In the genomic region with DNA sequence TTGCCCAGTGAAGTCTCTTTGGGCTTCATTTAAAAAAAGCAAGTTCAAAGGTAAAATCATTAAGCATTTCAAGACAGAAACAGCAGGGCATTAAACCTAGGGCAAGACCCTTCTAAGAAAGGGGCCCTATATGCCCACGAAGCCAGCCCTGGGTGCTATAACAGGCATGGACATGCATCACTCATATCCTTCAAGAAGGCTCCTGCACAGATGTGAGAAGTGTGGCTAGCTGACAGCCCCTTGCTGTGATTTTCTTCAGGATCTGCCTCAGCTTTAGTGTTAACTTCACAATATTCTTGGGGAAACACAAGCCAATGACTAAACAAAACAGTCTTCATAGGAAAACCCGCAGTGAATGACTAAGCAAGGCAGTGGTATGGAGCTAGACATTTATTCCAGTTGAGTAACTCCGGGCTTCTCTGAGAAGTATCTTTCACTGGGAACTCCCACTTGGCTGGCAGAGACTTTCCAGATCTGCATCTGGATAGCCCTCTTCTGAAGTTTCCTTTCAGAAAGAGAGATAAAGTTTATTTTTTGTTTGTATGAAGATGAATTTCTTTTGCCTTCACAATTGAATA, we compare ENCODE assay signal across 14 cellular contexts. TPM values are rescaled to one million over a fixed set of nuclear protein-coding genes. Genes with fewer than 3 reads are reported as not detected.
A peak's percentile ranks its signal among the peaks of the same experiment; 100 is the strongest.
DNase-seq lines count a peak whose midpoint lies in the region; TF ChIP-seq lines count a peak whose summit lies in the region.
"Had no signal": no experiment of that assay in that cellular context is flagged by ENCODE, and none has a peak within 500 bp of the region (broad histone marks: within the 10 kb centered on the region; RNA-seq: fewer than 3 reads in every experiment).

No MANE protein-coding gene starts in this region.

- intact Hi-C loops in dorsolateral prefrontal cortex (cut with DNase I): no loop called here

- no peaks in the 10 kb centered on the region for H3K27me3 ChIP-seq in kidney epithelial cell (ENCODE audit: control insufficient read depth, insufficient read depth, low read length)
- peaks cover 0 to 41% (median 3%) of the 10 kb centered on the region in 45 donors for H3K27me3 ChIP-seq in dorsolateral prefrontal cortex
- H3K27me3 ChIP-seq: tibial nerve had no signal

- H3K27ac ChIP-seq in dorsolateral prefrontal cortex: no peak overlapping the region
- H3K27ac ChIP-seq: tibial nerve, WERI-Rb-1 had no signal

- H3K36me3 ChIP-seq in kidney epithelial cell (ENCODE audit: control insufficient read depth, insufficient read depth, low read length): no peaks in the 10 kb centered on the region
- H3K36me3 ChIP-seq: tibial nerve, WERI-Rb-1 had no signal

- in situ Hi-C loops in astrocyte of the cerebellum (cut with HindIII; ENCODE audit: low sequenced_read_pairs): no loop called here

- no peak overlapping the region for H3K4me3 ChIP-seq in astrocyte of the cerebellum (ENCODE audit: low read depth, low read length)
- no peak overlapping the region for H3K4me3 ChIP-seq in kidney epithelial cell (ENCODE audit: low read depth, low read length)
- H3K4me3 ChIP-seq in dorsolateral prefrontal cortex: no peak overlapping the region
- H3K4me3 ChIP-seq: tibial nerve had no signal

- peak; percentile 63 for DNase-seq in AG08395 (ENCODE audit: low spot score)
- peak; percentile 32 for DNase-seq in HPDE6-E6E7 (ENCODE audit: extremely low spot score)
- DNase-seq in astrocyte of the cerebellum (ENCODE audit: low read depth): peak; percentile 62
- DNase-seq in kidney epithelial cell (ENCODE audit: low read depth): peak; percentile 65
- DNase-seq in central memory CD4-positive, alpha-beta T cell: no peak
- DNase-seq in NCI-H82 treated with DMSO at 0.1 percent for 48 hours (lab: John Stamatoyannopoulos, UW; ENCODE audit: unreplicated experiment): no peak
- DNase-seq in dorsolateral prefrontal cortex: no peak
- DNase-seq in activated CD4-positive, alpha-beta T cell treated with anti-CD3 and anti-CD28 coated beads for 1 hour: no peak
- DNase-seq: activated naive CD4-positive, alpha-beta T cell treated with anti-CD3 and anti-CD28 coated beads, Interleukin-2, amount 50 U/mL, for 16 hours; Caco-2; NCI-H526 treated with DMSO at 0.1 percent for 48 hours; stimulated activated CD4-positive, alpha-beta T cell treated with anti-CD3 and anti-CD28 coated beads, Interleukin-2, amount 100 ng/mL, for 48 hours; WERI-Rb-1 had no signal

- TF ChIP-seq CTCF in astrocyte of the cerebellum (IDR thresholded peaks at IDR 0.05; ENCODE audit: low read depth, low read length, missing control alignments): no peak
- TF ChIP-seq CTCF in kidney epithelial cell (IDR thresholded peaks at IDR 0.05; ENCODE audit: insufficient read depth, low read length, poor library complexity, severe bottlenecking): no peak
- TF ChIP-seq CTCF in dorsolateral prefrontal cortex (IDR thresholded peaks at IDR 0.05 in 54 of 56, conservative IDR thresholded peaks at IDR 0.05 in 2 of 56; ENCODE audit: low read depth in 1 of 56, partially characterized antibody in 56 of 56): no peak

RNA-seq across cellular contexts. Expression of a gene that starts 11.9 kb away (rescaled TPM):
- total RNA-seq in kidney epithelial cell: 1.0 and 2.1 TPM in 2 replicates
- 10 to 100 TPM; 14.6 to 94.4 (median 35.3) TPM for total RNA-seq in dorsolateral prefrontal cortex

Comparison
In these comparisons a context has a peak if more than half of its experiments do, and no peak if none do; other contexts are left out.
1. DNase-seq: peak in AG08395 (single experiment), HPDE6-E6E7 (single experiment), astrocyte of the cerebellum (single experiment) and kidney epithelial cell (single experiment); none in central memory CD4-positive, alpha-beta T cell (single experiment), NCI-H82 treated with DMSO at 0.1 percent for 48 hours (single experiment), dorsolateral prefrontal cortex (0 of 10) and activated CD4-positive, alpha-beta T cell treated with anti-CD3 and anti-CD28 coated beads for 1 hour (single experiment).